Comparison of ENCODE assay signal across 9 cellular contexts in the genomic region with DNA sequence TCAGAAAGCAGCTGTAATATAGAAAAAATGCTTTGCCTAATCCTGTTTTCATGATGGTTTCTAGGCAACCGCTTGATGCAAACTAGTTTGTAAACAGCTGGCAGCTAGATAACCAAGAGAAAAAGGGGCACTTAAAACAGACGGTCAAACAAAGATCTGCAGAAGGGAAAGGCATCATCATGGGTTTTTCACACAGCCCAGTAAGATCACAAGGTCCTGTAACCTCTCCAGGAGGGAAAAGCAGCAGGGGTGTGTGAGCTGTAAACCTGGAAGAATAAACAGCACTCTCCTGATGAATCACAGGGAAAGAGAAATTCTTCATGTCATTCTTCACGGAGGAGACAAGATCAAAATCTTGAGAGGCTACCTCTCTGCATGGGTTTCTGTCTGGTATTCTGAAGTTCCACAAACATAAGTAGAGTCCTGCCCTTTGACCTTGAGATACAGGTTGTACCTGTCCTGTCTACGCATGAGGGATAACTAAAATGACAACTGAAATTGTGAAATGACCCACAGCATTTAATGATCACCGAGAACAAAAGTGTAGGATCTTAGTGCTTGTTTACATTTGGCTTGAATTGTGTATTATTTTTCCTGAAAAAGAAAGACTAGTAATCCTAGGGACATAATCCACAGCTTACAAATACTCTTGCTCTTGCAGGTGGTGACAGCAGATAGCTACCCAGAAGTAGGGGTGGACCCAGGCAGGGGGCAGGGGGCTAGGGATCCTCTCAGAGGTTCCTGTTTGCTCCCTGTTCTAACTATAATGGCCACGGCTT. TPM values are rescaled to one million over a fixed set of nuclear protein-coding genes. Genes with fewer than 3 reads are reported as not detected.
DNase-seq lines count a peak whose midpoint lies in the region; ATAC-seq, FAIRE-seq and TF ChIP-seq lines count a peak whose summit lies in the region.
"Had no signal": no experiment of that assay in that cellular context is flagged by ENCODE, and none has a peak within 500 bp of the region (broad histone marks: within the 10 kb centered on the region; RNA-seq: fewer than 3 reads in every experiment).

No MANE protein-coding gene starts in this region.

- TF ChIP-seq POLR2A in endothelial cell of umbilical vein (IDR thresholded peaks at IDR 0.05; ENCODE audit: low read depth, low read length) = no peak

- CTCF ChIA-PET in endothelial cell of umbilical vein (lab: Charles Lee) = interaction anchor here (0.6 to 2.1 kb wide), 7 partner anchors 9 to 50 kb away, joined by 3 to 5 read pairs (median 3); partner anchors contain the start of gene CREB3L2

- FAIRE-seq in endothelial cell of umbilical vein (lab: Jason Lieb, UNC) = no peak
- no peak for FAIRE-seq in D721Med (lab: Jason Lieb, UNC)

- peaks cover 4 to 6% of the 10 kb centered on the region in 2 experiments for H3K36me3 ChIP-seq in endothelial cell of umbilical vein (ENCODE audit: control insufficient read depth in 2 of 2, extremely low read depth in 1 of 2, insufficient read depth in 2 of 2, low read length in 2 of 2)

- intact Hi-C loops in endothelial cell of umbilical vein (cut with micrococcal nuclease) = no loop called here

- H3K9ac ChIP-seq in endothelial cell of umbilical vein (replicated peaks; ENCODE audit: extremely low read depth, insufficient read depth, low read length) = no peak overlapping the region

- H3K4me2 ChIP-seq in endothelial cell of umbilical vein (ENCODE audit: insufficient read depth, low read length) = no peak overlapping the region

- H3K27me3 Mint-ChIP-seq in progenitor cell of endocrine pancreas = no peaks in the 10 kb centered on the region

- peaks cover 10% of the 10 kb centered on the region for H3K36me3 Mint-ChIP-seq in progenitor cell of endocrine pancreas (ENCODE audit: insufficient read depth)

- no peaks in the 10 kb centered on the region for H3K9me3 ChIP-seq in endothelial cell of umbilical vein (replicated peaks; ENCODE audit: control insufficient read depth, insufficient read depth, low read length)

- BruUV-seq in endothelial cell of umbilical vein (replicated peaks; lab: Mats Ljungman, UMichigan) = no TSS peak

- no peaks in the 10 kb centered on the region for H3K9me1 ChIP-seq in endothelial cell of umbilical vein (replicated peaks; ENCODE audit: control insufficient read depth, extremely low read depth, insufficient read depth, low read length)

- H3K27me3 ChIP-seq in endothelial cell of umbilical vein (ENCODE audit: control insufficient read depth in 2 of 2, insufficient read depth in 2 of 2, low read length in 2 of 2) = no peaks in the 10 kb centered on the region

- no peak overlapping the region for H2AFZ ChIP-seq in endothelial cell of umbilical vein (ENCODE audit: low read depth, low read length)

- H3K27ac Mint-ChIP-seq in progenitor cell of endocrine pancreas = peak overlapping the region; percentile 92

- H3K27ac ChIP-seq in endothelial cell of umbilical vein (ENCODE audit: insufficient read depth, low read depth, low read length) = peak overlapping the region; percentile 16

- peaks cover 3% of the 10 kb centered on the region for H3K4me1 ChIP-seq in endothelial cell of umbilical vein (ENCODE audit: control insufficient read depth, extremely low read depth, insufficient read depth, low read length)

- TF ChIP-seq CTCF in endothelial cell of umbilical vein (IDR thresholded peaks at IDR 0.05; ENCODE audit: extremely low read depth in 1 of 2, insufficient read depth in 1 of 2, low read depth in 1 of 2, low read length in 2 of 2) = no peak
- no peak for TF ChIP-seq CTCF in progenitor cell of endocrine pancreas (IDR thresholded peaks at IDR 0.05; ENCODE audit: unreplicated experiment)
- TF ChIP-seq CTCF in D721Med (IDR thresholded peaks at IDR 0.05; ENCODE audit: insufficient read depth, missing control alignments) = no peak

- dilution Hi-C loops in endothelial cell of umbilical vein (cut with MboI; ENCODE audit: extremely low pct_ligation_motif_present, low sequenced_read_pairs) = no loop called here

- ATAC-seq in GM21526 (IDR thresholded peaks at IDR 0.05; ENCODE audit: low FRiP score, unreplicated experiment) (no peak), GM18870 (IDR thresholded peaks at IDR 0.05; ENCODE audit: unreplicated experiment) (no peak)

- peaks cover 77% of the 10 kb centered on the region for H3K79me2 ChIP-seq in endothelial cell of umbilical vein (ENCODE audit: control insufficient read depth, insufficient read depth, low read length)

- H3K9me3 Mint-ChIP-seq in progenitor cell of endocrine pancreas (ENCODE audit: low read depth) = no peaks in the 10 kb centered on the region

- H3K4me1 Mint-ChIP-seq in progenitor cell of endocrine pancreas (ENCODE audit: low read depth) = peaks cover 74% of the 10 kb centered on the region

- no peak overlapping the region for H3K4me3 ChIP-seq in endothelial cell of umbilical vein (replicated peaks in 1 of 3; ENCODE audit: insufficient read depth in 1 of 3, low read depth in 1 of 3, low read length in 3 of 3)
- H3K4me3 ChIP-seq: skin epidermis had no signal

- POLR2A ChIA-PET in endothelial cell of umbilical vein (lab: Charles Lee) = interaction anchor here (0.6 kb wide), 1 partner anchor 69 kb away, joined by 3 read pairs; no protein-coding TSS in a partner anchor

- DNase-seq in H4 (ENCODE audit: low spot score) (peak; percentile 76), NCI-H526 treated with DMSO at 0.1 percent for 48 hours (lab: John Stamatoyannopoulos, UW) (peak; percentile 72), endothelial cell of umbilical vein (ENCODE audit: low read depth, low spot score) (peak; percentile 76), progenitor cell of endocrine pancreas (ENCODE audit: low spot score, unreplicated experiment) (no peak), iPS-NIHi11 (ENCODE audit: low spot score) (no peak), D721Med (ENCODE audit: insufficient read length, low spot score) (no peak)

- H3K4me3 Mint-ChIP-seq in progenitor cell of endocrine pancreas (ENCODE audit: low read depth) = no peak overlapping the region

- H4K20me1 ChIP-seq in endothelial cell of umbilical vein (replicated peaks; ENCODE audit: control insufficient read depth, extremely low read depth, insufficient read depth, low read length) = no peaks in the 10 kb centered on the region

TF ChIP-seq in endothelial cell of umbilical vein, 7 proteins besides CTCF, POLR2A, EP300 and RAD21:
- TF ChIP-seq MYC (IDR thresholded peaks at IDR 0.05; ENCODE audit: low read depth, low read length) = no peak
- TF ChIP-seq MAX (IDR thresholded peaks at IDR 0.05; ENCODE audit: insufficient read depth, insufficient read length) = no peak
- TF ChIP-seq JUN (IDR thresholded peaks at IDR 0.05; ENCODE audit: borderline replicate concordance, insufficient read depth, insufficient read length, low read depth) = no peak
- no peak for TF ChIP-seq FOS (IDR thresholded peaks at IDR 0.05; ENCODE audit: borderline replicate concordance, insufficient read depth, low read length)
- no peak for TF ChIP-seq GATA2 (IDR thresholded peaks at IDR 0.05; ENCODE audit: insufficient read depth, insufficient read length, low read depth, low read length)
- no peak for TF ChIP-seq EZH2 (IDR thresholded peaks at IDR 0.05; ENCODE audit: borderline replicate concordance, low read depth, low read length, severe bottlenecking)
- no peak for TF ChIP-seq POLR2AphosphoS5 (IDR thresholded peaks at IDR 0.05; ENCODE audit: insufficient read depth, low read depth, low read length)

RNA-seq across cellular contexts. Expression of gene CREB3L2, which starts 48.0 kb away (rescaled TPM):
- total RNA-seq in H4 (2014; rRNA removed; shearing (Covaris generic)) = 13.0 and 18.0 TPM in 2 replicates
- total RNA-seq in endothelial cell of umbilical vein (89.5 and 93.4 TPM in 2 replicates), progenitor cell of endocrine pancreas (65.9 and 66.9 TPM in 2 replicates)
- polyA plus RNA-seq in endothelial cell of umbilical vein = 29.6 and 32.1 TPM in 2 replicates
- 33.1 and 33.4 TPM in 2 replicates for polyA plus RNA-seq in endothelial cell of umbilical vein (2011; cell fraction: cytosol; rRNA removed)
- polyA plus RNA-seq in endothelial cell of umbilical vein (2011; cell fraction: nucleus; rRNA removed) = 36.1 and 37.2 TPM in 2 replicates
- 26.6 and 30.7 TPM in 2 replicates for polyA plus RNA-seq in endothelial cell of umbilical vein (2012)
- 79.8 and 96.8 TPM in 2 replicates for polyA minus RNA-seq in endothelial cell of umbilical vein
- polyA minus RNA-seq in endothelial cell of umbilical vein (2011; cell fraction: cytosol; rRNA and poly(A)+ RNA removed) = 14.5 TPM
- 110 and 141 TPM in 2 replicates for polyA minus RNA-seq in endothelial cell of umbilical vein (2011; cell fraction: nucleus; rRNA and poly(A)+ RNA removed)

Comparison
In these comparisons a context has a peak if more than half of its experiments do, and no peak if none do; other contexts are left out.
1. DNase-seq: peak in H4 (single experiment), NCI-H526 treated with DMSO at 0.1 percent for 48 hours (single experiment) and endothelial cell of umbilical vein (single experiment); none in progenitor cell of endocrine pancreas (single experiment), iPS-NIHi11 (single experiment) and D721Med (single experiment).